27 cellular contexts compared by ENCODE assay signal in the genomic region with DNA sequence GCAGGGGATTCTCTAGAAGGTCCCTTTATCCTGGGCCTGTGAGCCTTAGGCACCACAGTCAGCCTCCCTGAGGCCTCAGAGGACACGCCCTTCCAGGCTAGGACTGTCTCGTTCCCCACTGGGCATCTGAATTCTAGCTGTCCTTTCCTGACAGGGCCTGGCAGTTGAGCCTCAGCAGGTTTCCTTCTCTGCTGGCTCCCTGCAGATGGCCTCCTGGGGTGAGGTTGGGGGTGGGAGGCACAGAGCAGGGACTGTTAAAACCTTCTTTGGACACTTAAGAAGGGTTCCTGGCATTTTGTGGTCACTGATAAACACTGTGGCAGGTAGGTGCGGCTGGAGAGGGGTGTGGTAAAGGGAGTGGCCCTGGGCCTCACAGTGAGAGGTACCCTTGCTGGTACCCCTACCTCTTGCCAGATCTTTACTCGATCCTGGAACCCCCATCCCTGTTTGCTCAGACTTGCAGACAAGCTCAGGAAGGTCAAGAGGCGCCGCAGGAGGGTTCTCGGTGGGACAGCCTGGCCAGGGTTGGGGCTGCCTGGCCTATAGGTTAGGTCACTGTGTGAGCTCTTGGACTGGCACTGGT. TPM values are rescaled to one million over a fixed set of nuclear protein-coding genes. Genes with fewer than 3 reads are reported as not detected.
DNase-seq lines count a peak whose midpoint lies in the region; ATAC-seq and TF ChIP-seq lines count a peak whose summit lies in the region.
"Had no signal": no experiment of that assay in that cellular context is flagged by ENCODE, and none has a peak within 500 bp of the region (broad histone marks: within the 10 kb centered on the region; RNA-seq: fewer than 3 reads in every experiment).

No MANE protein-coding gene starts in this region.

- CTCF ChIA-PET in activated CD8-positive, alpha-beta T cell treated with anti-CD3 and anti-CD28 coated beads for 36 hours (lab: Charles Lee) = interaction anchor here (0.9 to 10.8 kb wide), 3 partner anchors 10 to 169 kb away, joined by 3 to 203 read pairs (median 79); no protein-coding TSS in a partner anchor

- TF ChIP-seq CTCF in activated CD8-positive, alpha-beta T cell treated with anti-CD3 and anti-CD28 coated beads for 36 hours (IDR thresholded peaks at IDR 0.05) = no peak
- TF ChIP-seq CTCF in lung (IDR thresholded peaks at IDR 0.05; ENCODE audit: control extremely low read depth, extremely low read depth) (no peak), type B pancreatic cell (conservative IDR thresholded peaks at IDR 0.05) (no peak)

- H3K36me3 Mint-ChIP-seq in activated naive CD4-positive, alpha-beta T cell treated with anti-CD3 and anti-CD28 coated beads, Interleukin-2, amount 50 U/mL, for 72 hours = peaks cover 4 to 29% of the 10 kb centered on the region in 2 donors
- peaks cover 75% of the 10 kb centered on the region for H3K36me3 Mint-ChIP-seq in activated CD8-positive, alpha-beta T cell treated with anti-CD3 and anti-CD28 coated beads for 36 hours (ENCODE audit: low read depth)
- peaks cover 24% of the 10 kb centered on the region for H3K36me3 Mint-ChIP-seq in type B pancreatic cell

- H3K4me1 Mint-ChIP-seq in activated CD8-positive, alpha-beta T cell treated with anti-CD3 and anti-CD28 coated beads for 36 hours (ENCODE audit: low read depth) = peaks cover 55% of the 10 kb centered on the region
- peaks cover 10% of the 10 kb centered on the region for H3K4me1 Mint-ChIP-seq in type B pancreatic cell (ENCODE audit: unreplicated experiment)

- H3K4me3 ChIP-seq in lung = no peak overlapping the region
- H3K4me3 ChIP-seq: breast epithelium, gastrocnemius medialis, mucosa of descending colon, ovary, PC-9, tibial artery had no signal

- peaks cover 0 to 12% of the 10 kb centered on the region in 2 donors for H3K4me1 ChIP-seq in lung (ENCODE audit: control insufficient read depth in 2 of 2, insufficient read depth in 2 of 2, low read length in 2 of 2)

- no peaks in the 10 kb centered on the region for H3K9me3 Mint-ChIP-seq in activated naive CD4-positive, alpha-beta T cell treated with anti-CD3 and anti-CD28 coated beads, Interleukin-2, amount 50 U/mL, for 72 hours
- no peaks in the 10 kb centered on the region for H3K9me3 Mint-ChIP-seq in activated CD8-positive, alpha-beta T cell treated with anti-CD3 and anti-CD28 coated beads for 36 hours
- no peaks in the 10 kb centered on the region for H3K9me3 Mint-ChIP-seq in type B pancreatic cell
- H3K9me3 Mint-ChIP-seq: nephron progenitor cell had no signal

- POLR2A ChIA-PET in activated CD8-positive, alpha-beta T cell treated with anti-CD3 and anti-CD28 coated beads for 36 hours (lab: Charles Lee) = interaction anchor here (1.4 to 1.5 kb wide), 2 partner anchors 8 to 138 kb away, joined by 3 to 5 read pairs; partner anchors contain the start of gene CLK3

- H3K27me3 Mint-ChIP-seq in activated CD8-positive, alpha-beta T cell treated with anti-CD3 and anti-CD28 coated beads for 36 hours = no peaks in the 10 kb centered on the region
- H3K27me3 Mint-ChIP-seq in type B pancreatic cell = no peaks in the 10 kb centered on the region

- no peak for ATAC-seq in activated naive CD4-positive, alpha-beta T cell treated with anti-CD3 and anti-CD28 coated beads, Interleukin-2, amount 50 U/mL, for 72 hours
- ATAC-seq in activated CD8-positive, alpha-beta T cell treated with anti-CD3 and anti-CD28 coated beads for 36 hours = no peak
- ATAC-seq in lung (ENCODE audit: insufficient read depth, low FRiP score) (no peak), GM18907 (IDR thresholded peaks at IDR 0.05; ENCODE audit: unreplicated experiment) (no peak)
- ATAC-seq: gastrocnemius medialis, mucosa of descending colon, Right ventricle myocardium inferior had no signal

- WGBS in lung, 2 donors = 73 to 81% methylated on average over 7 of the region's 7 CpGs

- H3K27ac ChIP-seq in lung (ENCODE audit: low read depth in 1 of 2, low read length in 1 of 2) = peak overlapping the region in 1 of 2 donors; percentile 57
- H3K27ac ChIP-seq: breast epithelium, gastrocnemius medialis, ovary, PC-9, tibial artery had no signal

- intact Hi-C loops in activated CD8-positive, alpha-beta T cell treated with anti-CD3 and anti-CD28 coated beads for 36 hours (cut with micrococcal nuclease) = no loop called here

- H3K27ac Mint-ChIP-seq in activated naive CD4-positive, alpha-beta T cell treated with anti-CD3 and anti-CD28 coated beads, Interleukin-2, amount 50 U/mL, for 72 hours = peak overlapping the region; percentile 70 to 88
- H3K27ac Mint-ChIP-seq in activated CD8-positive, alpha-beta T cell treated with anti-CD3 and anti-CD28 coated beads for 36 hours = peak overlapping the region; percentile 55
- peak overlapping the region; percentile 65 for H3K27ac Mint-ChIP-seq in type B pancreatic cell

- H3K4me3 Mint-ChIP-seq in activated CD8-positive, alpha-beta T cell treated with anti-CD3 and anti-CD28 coated beads for 36 hours = no peak overlapping the region
- no peak overlapping the region for H3K4me3 Mint-ChIP-seq in type B pancreatic cell
- H3K4me3 Mint-ChIP-seq: nephron progenitor cell had no signal

- peaks cover 46 to 97% of the 10 kb centered on the region in 2 donors for H3K36me3 ChIP-seq in lung (ENCODE audit: control insufficient read depth in 2 of 2, insufficient read depth in 2 of 2, low read length in 2 of 2)
- H3K36me3 ChIP-seq: ovary had no signal

- no peak for DNase-seq in activated naive CD4-positive, alpha-beta T cell treated with anti-CD3 and anti-CD28 coated beads, Interleukin-2, amount 50 U/mL, for 72 hours (ENCODE audit: low spot score in 2 of 2)
- DNase-seq in activated naive CD4-positive, alpha-beta T cell treated with Interleukin-2 at 50 U/mL for 16 hours = no peak
- no peak for DNase-seq in activated CD8-positive, alpha-beta T cell treated with anti-CD3 and anti-CD28 coated beads for 36 hours
- DNase-seq in lung (ENCODE audit: low spot score) (peak; percentile 39), type B pancreatic cell (ENCODE audit: extremely low spot score, unreplicated experiment) (no peak), T-helper 9 cell (no peak), SW 1271 (lab: John Stamatoyannopoulos, UW) (no peak)
- DNase-seq: activated CD8-positive, alpha-beta memory T cell treated with anti-CD3 and anti-CD28 coated beads for 24 hours; activated gamma-delta T cell; activated T-cell treated with anti-CD3 and anti-CD28 coated beads for 4 hours; anterior cingulate cortex; gastrocnemius medialis; HCEC 1CT; IMR-90; NCI-H1436 treated with DMSO at 0.1 percent for 48 hours; NCI-H2081 treated with DMSO at 0.1 percent for 48 hours; NCI-H226; NCI-H69; nephron progenitor cell; small intestine had no signal

- no peaks in the 10 kb centered on the region for H3K27me3 ChIP-seq in lung (ENCODE audit: control insufficient read depth, insufficient read depth)
- H3K27me3 ChIP-seq: breast epithelium, gastrocnemius medialis, ovary, tibial artery had no signal

- H3K9me3 ChIP-seq in lung (ENCODE audit: control insufficient read depth in 2 of 2, insufficient read depth in 1 of 2, low read length in 1 of 2) = no peaks in the 10 kb centered on the region
- H3K9me3 ChIP-seq: breast epithelium, gastrocnemius medialis, mucosa of descending colon, ovary, tibial artery had no signal

RNA-seq across cellular contexts. Expression of gene CLK3, which starts 8.5 kb away (rescaled TPM):
- 100 to 1,000 TPM; 160 to 176 TPM for total RNA-seq in activated naive CD4-positive, alpha-beta T cell treated with anti-CD3 and anti-CD28 coated beads, Interleukin-2, amount 50 U/mL, for 72 hours
- total RNA-seq in activated CD8-positive, alpha-beta T cell treated with anti-CD3 and anti-CD28 coated beads for 36 hours = 100 to 1,000 TPM; 159 to 168 TPM
- total RNA-seq in lung (10 to 100 TPM; 65.9 to 70.4 TPM), type B pancreatic cell (ENCODE audit: low replicate concordance) (73.6 and 76.5 TPM in 2 replicates)
- 10 to 100 TPM; 56.1 to 63.3 TPM for polyA plus RNA-seq in lung
